In the genomic region with DNA sequence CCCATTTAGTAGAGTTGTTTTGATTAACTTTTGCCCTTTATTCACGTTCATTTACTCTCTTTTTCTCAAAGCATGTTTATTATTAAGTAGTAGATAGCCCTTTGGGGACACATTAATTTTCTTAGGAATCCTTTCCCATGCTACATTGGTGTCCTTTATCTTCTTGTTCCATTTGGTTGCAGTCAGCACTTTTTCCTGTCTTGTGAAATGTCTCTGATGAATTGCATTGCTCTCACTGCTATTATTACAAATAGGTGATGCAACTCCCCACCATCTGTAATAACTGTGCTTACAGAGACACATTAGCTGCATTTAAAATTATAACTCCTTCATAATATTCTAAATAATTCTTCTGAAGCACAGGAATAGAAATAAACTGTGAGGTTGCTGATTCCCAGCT, we compare ENCODE assay signal across 24 cellular contexts.
"Had no signal": no experiment of that assay in that cellular context is flagged by ENCODE, and none has a peak within 500 bp of the region (broad histone marks: within the 10 kb centered on the region; RNA-seq: fewer than 3 reads in every experiment).

No MANE protein-coding gene starts in this region.

- H3K79me2 ChIP-seq: hepatocyte had no signal

- H3K27ac Mint-ChIP-seq: effector memory CD8-positive, alpha-beta T cell; memory B cell; natural killer cell; stimulated activated memory B cell treated with anti-CD40 and anti-IgM and Interleukin-4, amounts not matched to agents 10 μg/mL and 1 μg/mL and 100 μg/mL, for 72 hours; type B pancreatic cell had no signal

- H3K27me3 Mint-ChIP-seq: effector memory CD8-positive, alpha-beta T cell; memory B cell; stimulated activated memory B cell treated with anti-CD40 and anti-IgM and Interleukin-4, amounts not matched to agents 10 μg/mL and 1 μg/mL and 100 μg/mL, for 72 hours; type B pancreatic cell had no signal

- H3K4me1 Mint-ChIP-seq: memory B cell; natural killer cell; neural crest cell; stimulated activated memory B cell treated with anti-CD40 and anti-IgM and Interleukin-4, amounts not matched to agents 10 μg/mL and 1 μg/mL and 100 μg/mL, for 72 hours had no signal

- H3K4me2 ChIP-seq: hepatocyte had no signal

- H3K4me3 ChIP-seq: gastrocnemius medialis, hepatocyte, lung, pancreas, skin epidermis, spleen, testis, tibial artery had no signal

- H3K27ac ChIP-seq: gastrocnemius medialis, hepatocyte, neutrophil, pancreas, skin epidermis, spleen, testis, tibial artery had no signal

- DNase-seq: cerebellar nuclear complex; cortex of kidney; effector memory CD8-positive, alpha-beta T cell; foreskin fibroblast; gastrocnemius medialis; head of caudate nucleus; kidney; left colon; natural killer cell; pancreas; spleen; stimulated activated CD4-positive, alpha-beta T cell treated with anti-CD3 and anti-CD28 coated beads, Interleukin-4, amount 100 ng/mL, for 4 hours; stimulated activated naive CD8-positive, alpha-beta T cell treated with anti-CD3 and anti-CD28 coated beads, Interleukin-15, Interleukin-2, amounts not matched to agents 100 U/mL and 50 U/mL, for 24 hours; substantia nigra; testis; tibial artery had no signal

- H3K27me3 ChIP-seq: gastrocnemius medialis, hepatocyte, neutrophil, pancreas, spleen, testis, tibial artery had no signal

- H3K36me3 ChIP-seq: gastrocnemius medialis, neutrophil, pancreas, spleen, tibial artery had no signal

- ATAC-seq: effector memory CD8-positive, alpha-beta T cell; gastrocnemius medialis; left colon; natural killer cell; stimulated activated memory B cell treated with anti-CD40 and anti-IgM and Interleukin-4, amounts not matched to agents 10 μg/mL and 1 μg/mL and 100 μg/mL, for 72 hours; stimulated activated naive CD8-positive, alpha-beta T cell treated with anti-CD3 and anti-CD28 coated beads, Interleukin-15, Interleukin-2, amounts not matched to agents 100 U/mL and 50 U/mL, for 24 hours had no signal

- H3K36me3 Mint-ChIP-seq: memory B cell; natural killer cell; stimulated activated memory B cell treated with anti-CD40 and anti-IgM and Interleukin-4, amounts not matched to agents 10 μg/mL and 1 μg/mL and 100 μg/mL, for 72 hours; type B pancreatic cell had no signal

- H3K4me1 ChIP-seq: gastrocnemius medialis, pancreas, spleen, testis, tibial artery had no signal

- H3K4me3 Mint-ChIP-seq: effector memory CD8-positive, alpha-beta T cell; memory B cell; natural killer cell; neural crest cell; stimulated activated memory B cell treated with anti-CD40 and anti-IgM and Interleukin-4, amounts not matched to agents 10 μg/mL and 1 μg/mL and 100 μg/mL, for 72 hours; type B pancreatic cell had no signal

- H2AFZ ChIP-seq: hepatocyte had no signal

- H3K9me3 ChIP-seq: gastrocnemius medialis, neutrophil, pancreas, testis, tibial artery had no signal
